ENCODE assay signal across 8 cellular contexts in genomic region chr18:57801379-57802165, GRCh38. TPM values are rescaled to one million over a fixed set of nuclear protein-coding genes. Genes with fewer than 3 reads are reported as not detected.
A peak's percentile ranks its signal among the peaks of the same experiment; 100 is the strongest.
DNase-seq lines count a peak whose midpoint lies in the region; ATAC-seq and TF ChIP-seq lines count a peak whose summit lies in the region.

No MANE protein-coding gene starts in this region.

- no peak for TF ChIP-seq EP300 in SK-N-SH (IDR thresholded peaks at IDR 0.05; ENCODE audit: borderline replicate concordance in 1 of 2, low read depth in 1 of 2, low read length in 1 of 2)

- TF ChIP-seq CTCF in SK-N-SH (IDR thresholded peaks at IDR 0.05) = no peak

- H3K9ac ChIP-seq in GM23248 (peak overlapping the region; percentile 74), SK-N-SH (peak overlapping the region; percentile 83)

- H3K4me1 ChIP-seq in GM23248 (ENCODE audit: insufficient read depth) = peaks cover 13% of the 10 kb centered on the region
- H3K4me1 ChIP-seq in SK-N-SH (ENCODE audit: control insufficient read depth in 1 of 2, insufficient read depth in 2 of 2, low read depth in 1 of 2, low read length in 1 of 2) = peaks cover 13 to 22% of the 10 kb centered on the region in 2 experiments; a peak in 3 of 4 replicates

- H3K9me3 ChIP-seq in GM23248 (ENCODE audit: low read depth) (no peaks in the 10 kb centered on the region), SK-N-SH (no peaks in the 10 kb centered on the region)

- H3K9me2 ChIP-seq in GM23248 (ENCODE audit: insufficient read depth) (no peaks in the 10 kb centered on the region), SK-N-SH (no peaks in the 10 kb centered on the region)

- DNase-seq in GM23248 = peak; percentile 60
- DNase-seq in SK-N-SH = peak; percentile 36
- peak; percentile 51 for DNase-seq in glomerular visceral epithelial cell (ENCODE audit: extremely low spot score)
- no peak for DNase-seq in sciatic nerve (ENCODE audit: low spot score)
- DNase-seq in SKM-1 (lab: John Stamatoyannopoulos, UW; ENCODE audit: unreplicated experiment) = no peak
- no peak for DNase-seq in left lobe of liver (ENCODE audit: low spot score)

- POLR2A ChIA-PET in SK-N-SH (lab: Yijun Ruan, JAX) = no interaction called here

- H4K20me1 ChIP-seq in GM23248 (ENCODE audit: insufficient read depth) (no peaks in the 10 kb centered on the region; the same call in 1 of the 2 replicates), SK-N-SH (ENCODE audit: insufficient read depth) (peaks cover 57% of the 10 kb centered on the region)

- intact Hi-C loops in sciatic nerve (cut with DNase I) = no loop called here

- H3K27me3 ChIP-seq in GM23248 (replicated peaks; ENCODE audit: insufficient read depth) (no peaks in the 10 kb centered on the region), SK-N-SH (ENCODE audit: insufficient read depth) (no peaks in the 10 kb centered on the region)

- H3K27ac ChIP-seq in GM23248 (0 out of 2 replicates have a peak overlapping the region, but pooled peaks have one; percentile 3), SK-N-SH (ENCODE audit: low read depth in 2 of 2, low read length in 1 of 2) (peak overlapping the region in 1 of 2 experiments; percentile 65; a peak in 2 of 4 replicates)

- H3K36me3 ChIP-seq in GM23248 (ENCODE audit: low read depth) (no peaks in the 10 kb centered on the region), SK-N-SH (replicated peaks in 1 of 2; ENCODE audit: control insufficient read depth in 1 of 2, insufficient read depth in 2 of 2, low read length in 1 of 2) (peaks cover 0 to 7% of the 10 kb centered on the region in 2 experiments)

- H3K4me2 ChIP-seq in GM23248 (ENCODE audit: unreplicated experiment) (peak overlapping the region; percentile 88), SK-N-SH (peak overlapping the region; percentile 85)

- CTCF ChIA-PET in SK-N-SH (lab: Yijun Ruan, JAX) = interaction anchor here (0.7 kb wide), 1 partner anchor 93 kb away, joined by 3 read pairs; no protein-coding TSS in a partner anchor

- ATAC-seq in sciatic nerve = peak; percentile 7
- no peak for ATAC-seq in HG03432 (IDR thresholded peaks at IDR 0.05; ENCODE audit: unreplicated experiment)
- ATAC-seq in HG02588 (IDR thresholded peaks at IDR 0.05; ENCODE audit: unreplicated experiment) = no peak
- no peak for ATAC-seq in left lobe of liver

- H3K79me2 ChIP-seq in GM23248 (ENCODE audit: insufficient read depth) (peaks cover 61% of the 10 kb centered on the region), SK-N-SH (ENCODE audit: insufficient read depth) (peaks cover 88% of the 10 kb centered on the region)

- no peak for TF ChIP-seq RAD21 in SK-N-SH (IDR thresholded peaks at IDR 0.05; ENCODE audit: low read length)

- 24 to 26% methylated on average over 36 to 39 of the region's 39 CpGs for WGBS in GM23248 (ENCODE audit: low coverage in 1 of 2, low lambda C conversion rate in 2 of 2, missing lambda C conversion rate in 2 of 2), 2 experiments
- WGBS in SK-N-SH (ENCODE audit: low lambda C conversion rate) = 26% methylated on average over 35 of the region's 39 CpGs

- H3F3A ChIP-seq in GM23248 (ENCODE audit: insufficient read depth) (peaks cover 16% of the 10 kb centered on the region), SK-N-SH (replicated peaks; ENCODE audit: insufficient read depth) (peaks cover 18% of the 10 kb centered on the region)

- H2AFZ ChIP-seq in GM23248 (peak overlapping the region; percentile 72), SK-N-SH (ENCODE audit: low read depth) (no peak overlapping the region)

- H3K4me3 ChIP-seq in GM23248 (peak overlapping the region; percentile 98), SK-N-SH (ENCODE audit: low read depth in 2 of 2, low read length in 1 of 2) (peak overlapping the region; percentile 74 to 92)

- in situ Hi-C loops in GM23248 (cut with MboI) = no loop called here

TF ChIP-seq in SK-N-SH, 30 proteins besides CTCF, POLR2A, EP300 and RAD21:
- no peak for TF ChIP-seq FOSL2 (IDR thresholded peaks at IDR 0.05; ENCODE audit: borderline replicate concordance, low read depth)
- no peak for TF ChIP-seq TAF1 (IDR thresholded peaks at IDR 0.05; ENCODE audit: borderline replicate concordance, low read depth, low read length)
- no peak for TF ChIP-seq JUND (IDR thresholded peaks at IDR 0.05)
- no peak for TF ChIP-seq GABPA (IDR thresholded peaks at IDR 0.05; ENCODE audit: low read depth)
- TF ChIP-seq ELF1 (IDR thresholded peaks at IDR 0.05) = no peak
- TF ChIP-seq MEF2A (IDR thresholded peaks at IDR 0.05; ENCODE audit: borderline replicate concordance, low read depth) = no peak
- no peak for TF ChIP-seq TCF12 (IDR thresholded peaks at IDR 0.05)
- TF ChIP-seq GATA2 (CRISPR knock-in tag; IDR thresholded peaks at IDR 0.05) = no peak
- no peak for TF ChIP-seq MXI1 (IDR thresholded peaks at IDR 0.05; ENCODE audit: low read depth, low read length)
- TF ChIP-seq NFIC (IDR thresholded peaks at IDR 0.05; ENCODE audit: borderline replicate concordance) = no peak
- TF ChIP-seq REST (IDR thresholded peaks at IDR 0.05; ENCODE audit: low read depth, low read length) = no peak

RNA-seq across cellular contexts. Expression of gene ATP8B1, which starts 1.5 kb away (rescaled TPM):
- 43.4 and 43.9 TPM in 2 replicates for total RNA-seq in GM23248 (2014; rRNA removed; shearing (Covaris generic))
- polyA plus RNA-seq in GM23248 (2016; fragmentation: Nextera tagmentation; extraction: Ambion mirVana) = 13.3 and 15.8 TPM in 2 replicates
- 43.8 and 60.4 TPM in 2 replicates for polyA plus RNA-seq in SK-N-SH (2012; rRNA removed)
- 52.8 and 56.2 TPM in 2 replicates for polyA plus RNA-seq in SK-N-SH (2012; cell fraction: cytosol; rRNA removed)
- 38.6 and 73.5 TPM in 2 replicates for polyA plus RNA-seq in SK-N-SH (2012; cell fraction: nucleus; rRNA removed)
- total RNA-seq in sciatic nerve = 10.5 TPM
- total RNA-seq in left lobe of liver = 12.1 TPM

Comparison
In these comparisons a context has a peak if more than half of its experiments do, and no peak if none do; other contexts are left out.
1. DNase-seq: peak in GM23248 (single experiment), SK-N-SH (single experiment) and glomerular visceral epithelial cell (single experiment); none in sciatic nerve (single experiment), SKM-1 (single experiment) and left lobe of liver (single experiment).